1 cellular context compared by ENCODE assay signal in the genomic region with DNA sequence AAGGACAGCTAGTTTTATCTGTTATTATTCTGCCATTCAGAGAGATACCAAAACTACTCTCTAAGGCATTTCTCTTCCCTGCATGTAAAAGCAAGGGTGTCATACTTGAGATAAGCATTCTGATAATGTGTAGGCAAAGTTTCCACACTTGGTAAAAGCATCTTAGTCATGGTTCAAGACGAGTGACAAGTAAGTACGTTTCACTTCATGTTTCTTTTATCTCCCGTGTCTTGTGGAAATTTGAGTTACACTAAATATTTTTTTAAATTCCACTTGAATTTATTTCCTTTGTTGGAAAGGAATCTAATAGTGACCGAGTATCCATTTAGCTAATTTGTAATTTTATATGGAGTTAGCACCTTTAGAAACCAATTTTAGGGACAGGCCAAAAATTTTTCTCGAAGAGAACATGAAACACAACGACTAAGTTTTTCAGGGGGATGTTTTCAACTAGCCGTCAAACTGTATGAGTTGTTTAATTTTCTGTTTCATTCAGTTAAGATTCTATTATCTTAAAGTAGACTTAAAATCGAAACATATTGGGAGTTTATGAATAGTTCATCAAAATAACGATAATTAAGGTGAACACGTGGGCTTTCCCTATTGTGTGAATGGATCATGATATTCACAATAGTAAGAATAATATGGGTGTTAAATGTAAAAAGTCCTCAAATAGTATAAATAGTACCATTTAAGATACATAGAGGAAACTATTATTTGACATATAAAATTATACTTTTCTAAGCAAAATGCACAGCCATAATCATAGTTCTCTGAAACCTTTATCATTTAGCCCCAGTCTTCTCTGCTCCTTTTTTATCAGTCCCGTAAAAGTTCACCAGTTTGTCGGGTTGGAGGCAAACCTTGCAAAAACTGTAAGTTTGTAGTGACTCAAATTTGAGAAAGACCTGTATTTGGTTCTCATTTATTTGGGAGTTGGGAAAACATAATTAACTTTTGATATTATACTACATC.
TF ChIP-seq lines count a peak whose summit lies in the region.

No MANE protein-coding gene starts in this region.

TF ChIP-seq in IMR-90, 13 proteins besides CTCF, POLR2A, EP300 and RAD21:
- TF ChIP-seq RFX5 (IDR thresholded peaks at IDR 0.05; ENCODE audit: low read depth, low read length), result no peak
- TF ChIP-seq CEBPB (IDR thresholded peaks at IDR 0.05; ENCODE audit: low read depth, low read length), result no peak
TF ChIP-seq in IMR-90: peak in this region for 0.
